22 cellular contexts compared by ENCODE assay signal in genomic region chr17:48375356-48375755, GRCh38. TPM values are rescaled to one million over a fixed set of nuclear protein-coding genes. Genes with fewer than 3 reads are reported as not detected.
A peak's percentile ranks its signal among the peaks of the same experiment; 100 is the strongest.
DNase-seq lines count a peak whose midpoint lies in the region; ATAC-seq and TF ChIP-seq lines count a peak whose summit lies in the region.
"Had no signal": no experiment of that assay in that cellular context is flagged by ENCODE, and none has a peak within 500 bp of the region (broad histone marks: within the 10 kb centered on the region; RNA-seq: fewer than 3 reads in every experiment).

No MANE protein-coding gene starts in this region.

- no peak overlapping the region for H3K4me3 ChIP-seq in epithelial cell of proximal tubule (ENCODE audit: low read depth, low read length)
- H3K4me3 ChIP-seq in naive thymus-derived CD4-positive, alpha-beta T cell (ENCODE audit: low read length) = no peak overlapping the region
- H3K4me3 ChIP-seq: BLaER1, GM12878, HAP-1, heart right ventricle, skin epidermis had no signal

- H3K4me1 ChIP-seq in naive thymus-derived CD4-positive, alpha-beta T cell (ENCODE audit: control insufficient read depth in 2 of 2, insufficient read depth in 2 of 2, low read length in 2 of 2) = peaks cover 6 to 17% of the 10 kb centered on the region in 2 donors
- H3K4me1 ChIP-seq: HAP-1, heart right ventricle, parathyroid adenoma had no signal

- H3K27me3 ChIP-seq in naive thymus-derived CD4-positive, alpha-beta T cell (ENCODE audit: control insufficient read depth in 2 of 2, insufficient read depth in 2 of 2, low read length in 2 of 2) = no peaks in the 10 kb centered on the region
- H3K27me3 ChIP-seq: BLaER1 had no signal

- H3K9me3 ChIP-seq in naive thymus-derived CD4-positive, alpha-beta T cell (ENCODE audit: control insufficient read depth in 2 of 3, low read length in 3 of 3) = no peaks in the 10 kb centered on the region
- H3K9me3 ChIP-seq: BLaER1, HAP-1, heart right ventricle had no signal

- no peak overlapping the region for H3K27ac Mint-ChIP-seq in CD14-positive monocyte
- H3K27ac Mint-ChIP-seq in naive thymus-derived CD4-positive, alpha-beta T cell = no peak overlapping the region
- H3K27ac Mint-ChIP-seq: activated CD8-positive, alpha-beta memory T cell treated with anti-CD3 and anti-CD28 coated beads, Interleukin-2, amount 10 ng/mL, durations not matched to agents 7 days and 5 days; activated T-helper 17 cell treated with anti-CD3 and anti-CD28 coated beads, Interleukin-2, amount 50 U/mL, for 72 hours; stimulated activated naive CD8-positive, alpha-beta T cell treated with anti-CD3 and anti-CD28 coated beads, Interleukin-15, Interleukin-2, amounts not matched to agents 100 ng/mL and 50 ng/mL, for 24 hours; type B pancreatic cell had no signal

- no peak overlapping the region for H3K27ac ChIP-seq in naive thymus-derived CD4-positive, alpha-beta T cell (ENCODE audit: low read depth, low read length)
- H3K27ac ChIP-seq: BLaER1, heart right ventricle, parathyroid adenoma, skin epidermis had no signal

- CTCF ChIA-PET in naive thymus-derived CD4-positive, alpha-beta T cell (lab: Charles Lee) = interaction anchor here (0.7 to 1.4 kb wide), 5 partner anchors 11 to 215 kb away, joined by 3 to 4 read pairs (median 3); partner anchors contain the start of gene HOXB3

- peaks cover 7 to 28% (median 9%) of the 10 kb centered on the region in 3 donors for H3K27me3 Mint-ChIP-seq in CD14-positive monocyte (ENCODE audit: low read depth in 3 of 3)
- no peaks in the 10 kb centered on the region for H3K27me3 Mint-ChIP-seq in naive thymus-derived CD4-positive, alpha-beta T cell
- H3K27me3 Mint-ChIP-seq: activated CD8-positive, alpha-beta memory T cell treated with anti-CD3 and anti-CD28 coated beads, Interleukin-2, amount 10 ng/mL, durations not matched to agents 7 days and 5 days; activated T-helper 17 cell treated with anti-CD3 and anti-CD28 coated beads, Interleukin-2, amount 50 U/mL, for 72 hours; naive B cell; stimulated activated naive CD8-positive, alpha-beta T cell treated with anti-CD3 and anti-CD28 coated beads, Interleukin-15, Interleukin-2, amounts not matched to agents 100 ng/mL and 50 ng/mL, for 24 hours had no signal

- no peak overlapping the region for H3K4me3 Mint-ChIP-seq in CD14-positive monocyte
- no peak overlapping the region for H3K4me3 Mint-ChIP-seq in naive thymus-derived CD4-positive, alpha-beta T cell
- H3K4me3 Mint-ChIP-seq: activated CD8-positive, alpha-beta memory T cell treated with anti-CD3 and anti-CD28 coated beads, Interleukin-2, amount 10 ng/mL, durations not matched to agents 7 days and 5 days; activated T-helper 17 cell treated with anti-CD3 and anti-CD28 coated beads, Interleukin-2, amount 50 U/mL, for 72 hours; immature natural killer cell; stimulated activated naive CD8-positive, alpha-beta T cell treated with anti-CD3 and anti-CD28 coated beads, Interleukin-15, Interleukin-2, amounts not matched to agents 100 ng/mL and 50 ng/mL, for 24 hours; type B pancreatic cell had no signal

- no peaks in the 10 kb centered on the region for H3K9me3 Mint-ChIP-seq in CD14-positive monocyte
- peaks cover 0 to 2% (median 0%) of the 10 kb centered on the region in 11 donors for H3K9me3 Mint-ChIP-seq in naive thymus-derived CD4-positive, alpha-beta T cell
- H3K9me3 Mint-ChIP-seq: activated T-helper 17 cell treated with anti-CD3 and anti-CD28 coated beads, Interleukin-2, amount 50 U/mL, for 72 hours; immature natural killer cell; naive B cell; stimulated activated naive CD8-positive, alpha-beta T cell treated with anti-CD3 and anti-CD28 coated beads, Interleukin-15, Interleukin-2, amounts not matched to agents 100 ng/mL and 50 ng/mL, for 24 hours; type B pancreatic cell had no signal

- H3K4me1 Mint-ChIP-seq in CD14-positive monocyte = no peaks in the 10 kb centered on the region
- H3K4me1 Mint-ChIP-seq in naive thymus-derived CD4-positive, alpha-beta T cell = peaks cover 15 to 42% (median 34%) of the 10 kb centered on the region in 7 donors

- peaks cover 0 to 33% (median 4%) of the 10 kb centered on the region in 3 experiments for H3K36me3 ChIP-seq in naive thymus-derived CD4-positive, alpha-beta T cell (ENCODE audit: control insufficient read depth in 2 of 3, insufficient read depth in 3 of 3, low read length in 3 of 3)
- H3K36me3 ChIP-seq: BLaER1, HAP-1, heart right ventricle had no signal

- no peak for TF ChIP-seq CTCF in epithelial cell of proximal tubule (conservative IDR thresholded peaks at IDR 0.05; ENCODE audit: low read depth, low read length)
- TF ChIP-seq CTCF in CD14-positive monocyte (IDR thresholded peaks at IDR 0.05) = no peak

- H3K36me3 Mint-ChIP-seq in CD14-positive monocyte = no peaks in the 10 kb centered on the region
- H3K36me3 Mint-ChIP-seq in naive thymus-derived CD4-positive, alpha-beta T cell = peaks cover 7 to 24% (median 21%) of the 10 kb centered on the region in 5 donors
- H3K36me3 Mint-ChIP-seq: naive B cell, type B pancreatic cell had no signal

- peak; percentile 69 for DNase-seq in GM03348 (ENCODE audit: low spot score)
- DNase-seq in NCI-H226 = peak; percentile 37
- DNase-seq in epithelial cell of proximal tubule (ENCODE audit: low read depth) = peak; percentile 79
- DNase-seq in renal cortical epithelial cell (ENCODE audit: low read depth) = peak; percentile 96
- DNase-seq in CD14-positive monocyte (ENCODE audit: low spot score) = no peak
- DNase-seq in naive thymus-derived CD4-positive, alpha-beta T cell = no peak
- DNase-seq: caudate nucleus, heart right ventricle, NCI-H187 had no signal

- POLR2A ChIA-PET in naive thymus-derived CD4-positive, alpha-beta T cell (lab: Charles Lee) = interaction anchor here (0.6 kb wide), 1 partner anchor 221 kb away, joined by 3 read pairs; no protein-coding TSS in a partner anchor

- no peak for ATAC-seq in GM21576 (IDR thresholded peaks at IDR 0.05; ENCODE audit: unreplicated experiment)
- ATAC-seq in naive thymus-derived CD4-positive, alpha-beta T cell = no peak
- ATAC-seq: heart right ventricle had no signal

- intact Hi-C loops in CD14-positive monocyte (cut with micrococcal nuclease) = no loop called here
- intact Hi-C loops in naive thymus-derived CD4-positive, alpha-beta T cell (cut with micrococcal nuclease) = loop anchor here in 1 of 2 donors (2.0 kb wide), 1 partner anchor 15 kb away; no protein-coding TSS in a partner anchor

RNA-seq across cellular contexts. Expression of gene SKAP1, which starts 54.7 kb away (rescaled TPM):
- total RNA-seq in epithelial cell of proximal tubule = 1.5 and 11.4 TPM in 2 replicates
- 11.9 and 15.6 TPM in 2 replicates for total RNA-seq in renal cortical epithelial cell
- 1 to 10 TPM in 1 of 2 donors, under 1 TPM in 1; 0.52 to 1.0 TPM for polyA plus RNA-seq in CD14-positive monocyte
- 100 to 1,000 TPM in 4 of 5 experiments, 10 to 100 TPM in 1; 99.3 to 117 (median 109) TPM for total RNA-seq in naive thymus-derived CD4-positive, alpha-beta T cell
- 100 to 1,000 TPM; 254 to 289 TPM for polyA plus RNA-seq in naive thymus-derived CD4-positive, alpha-beta T cell
- total RNA-seq: lung microvascular endothelial cell had no signal

Comparison
In these comparisons a context has a peak if more than half of its experiments do, and no peak if none do; other contexts are left out.
1. DNase-seq: peak in GM03348 (single experiment), NCI-H226 (single experiment), epithelial cell of proximal tubule (single experiment) and renal cortical epithelial cell (single experiment); none in CD14-positive monocyte (single experiment) and naive thymus-derived CD4-positive, alpha-beta T cell (0 of 9).